In the genomic region with DNA sequence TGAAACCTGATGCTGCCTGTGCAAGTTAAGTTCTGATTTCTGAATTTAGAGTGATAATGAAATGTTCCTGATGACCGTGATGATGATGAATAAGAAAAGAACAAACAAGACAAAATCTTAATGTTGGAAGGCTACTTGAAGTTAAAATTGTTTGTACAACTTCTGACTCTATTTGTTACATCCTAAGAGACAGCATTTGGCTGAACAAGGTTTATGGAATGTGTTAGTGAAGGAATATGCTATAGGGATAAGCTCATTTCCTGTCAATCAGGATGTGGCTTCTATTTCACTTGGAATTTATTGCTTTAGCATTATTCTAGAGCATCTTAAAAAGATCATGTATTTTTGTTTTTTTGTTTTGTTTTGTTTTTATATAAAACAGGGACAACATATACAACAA, we compare ENCODE assay signal across 24 cellular contexts.
DNase-seq lines count a peak whose midpoint lies in the region; ATAC-seq, FAIRE-seq and TF ChIP-seq lines count a peak whose summit lies in the region.
"Had no signal": no experiment of that assay in that cellular context is flagged by ENCODE, and none has a peak within 500 bp of the region (broad histone marks: within the 10 kb centered on the region; RNA-seq: fewer than 3 reads in every experiment).

No MANE protein-coding gene starts in this region.

- H3K36me3 Mint-ChIP-seq in astrocyte (ENCODE audit: low read depth, unreplicated experiment), result no peaks in the 10 kb centered on the region
- H3K36me3 Mint-ChIP-seq: activated CD8-positive, alpha-beta memory T cell treated with anti-CD3 and anti-CD28 coated beads, Interleukin-2, amount 10 ng/mL, durations not matched to agents 7 days and 5 days; activated naive CD4-positive, alpha-beta T cell treated with anti-CD3 and anti-CD28 coated beads, Interleukin-2, amount 50 U/mL, for 72 hours; stimulated activated effector memory CD8-positive, alpha-beta T cell treated with anti-CD3 and anti-CD28 coated beads, Interleukin-12 subunit alpha, Interleukin-12 subunit beta, amount 100 ng/mL, for 72 hours had no signal

- TF ChIP-seq CTCF in HFF-Myc (IDR thresholded peaks at IDR 0.05; ENCODE audit: low read depth, low read length, missing control alignments) (no peak), astrocyte (IDR thresholded peaks at IDR 0.05; ENCODE audit: insufficient read depth, low read depth, low read length) (no peak), foreskin fibroblast (IDR thresholded peaks at IDR 0.05; ENCODE audit: low read depth, low read length) (no peak), smooth muscle cell (IDR thresholded peaks at IDR 0.05; ENCODE audit: borderline replicate concordance, insufficient read depth, poor library complexity, severe bottlenecking) (no peak)

- H4K20me1 ChIP-seq in astrocyte (ENCODE audit: insufficient read depth, low read length), result no peaks in the 10 kb centered on the region
- H4K20me1 ChIP-seq in smooth muscle cell (ENCODE audit: low read depth), result no peaks in the 10 kb centered on the region

- H3F3A ChIP-seq in smooth muscle cell (ENCODE audit: low read depth), result no peaks in the 10 kb centered on the region

- H3K27me3 ChIP-seq in astrocyte (ENCODE audit: insufficient read depth, low read length), result no peaks in the 10 kb centered on the region
- H3K27me3 ChIP-seq in smooth muscle cell (ENCODE audit: low read depth), result no peaks in the 10 kb centered on the region
- H3K27me3 ChIP-seq: colonic mucosa, heart right ventricle, SJCRH30 had no signal

- no peaks in the 10 kb centered on the region for H3K36me3 ChIP-seq in astrocyte (ENCODE audit: insufficient read depth, low read length)
- H3K36me3 ChIP-seq in smooth muscle cell (ENCODE audit: low read depth), result no peaks in the 10 kb centered on the region
- H3K36me3 ChIP-seq: colonic mucosa, heart right ventricle, SJCRH30 had no signal

- H3K9me3 ChIP-seq in astrocyte (ENCODE audit: insufficient read depth, low read depth, low read length) (no peaks in the 10 kb centered on the region), smooth muscle cell (replicated peaks; ENCODE audit: low read depth) (no peaks in the 10 kb centered on the region)
- H3K9me3 ChIP-seq: colonic mucosa, heart right ventricle, mucosa of descending colon, SJCRH30 had no signal

- H3K79me2 ChIP-seq in astrocyte (ENCODE audit: insufficient read depth, low read length) (no peaks in the 10 kb centered on the region), smooth muscle cell (ENCODE audit: low read depth) (no peaks in the 10 kb centered on the region)

- WGBS in smooth muscle cell (ENCODE audit: low lambda C conversion rate), result 84% methylated on average over 1 of the region's 1 CpG

- H2AFZ ChIP-seq in astrocyte (ENCODE audit: low read depth, low read length), result no peak overlapping the region
- peak overlapping the region; percentile 71 for H2AFZ ChIP-seq in smooth muscle cell (ENCODE audit: low read depth)

- DNase-seq in HFF-Myc (ENCODE audit: extremely low read depth, low read depth) (peak; percentile 9), astrocyte (ENCODE audit: low read depth) (no peak), foreskin fibroblast (peak; percentile 18 to 42), smooth muscle cell (lab: John Stamatoyannopoulos, UW; ENCODE audit: unreplicated experiment) (no peak), SIG-M5 (lab: John Stamatoyannopoulos, UW) (no peak), DMS153 (lab: John Stamatoyannopoulos, UW) (no peak)
- DNase-seq: activated CD4-positive, alpha-beta T cell treated with anti-CD3 and anti-CD28 coated beads for 48 hours; activated CD8-positive, alpha-beta memory T cell treated with anti-CD3 and anti-CD28 coated beads, Interleukin-2, amount 10 ng/mL, durations not matched to agents 7 days and 5 days; CD4-positive, alpha-beta T cell; colonic mucosa; heart right ventricle; mucosa of descending colon; NCI-H1105; NCI-H2029 treated with DMSO at 0.1 percent for 48 hours; nephron progenitor cell; NK-92 treated with Interleukin-12 subunit alpha and Interleukin-12 subunit beta, amount 100 ng/mL, for 24 hours; SJCRH30; stimulated activated CD4-positive, alpha-beta T cell treated with anti-CD3 and anti-CD28 coated beads, Interleukin-2, amount 100 ng/mL, for 24 hours had no signal

- H3K27ac Mint-ChIP-seq in astrocyte (ENCODE audit: unreplicated experiment), result no peak overlapping the region
- H3K27ac Mint-ChIP-seq: activated CD8-positive, alpha-beta memory T cell treated with anti-CD3 and anti-CD28 coated beads, Interleukin-2, amount 10 ng/mL, durations not matched to agents 7 days and 5 days; activated naive CD4-positive, alpha-beta T cell treated with anti-CD3 and anti-CD28 coated beads, Interleukin-2, amount 50 U/mL, for 72 hours; activated T-helper 1 cell treated with anti-CD3 and anti-CD28 coated beads, Interleukin-12 subunit alpha, Interleukin-12 subunit beta, Interleukin-2, Interleukin-4 antibody, amounts not matched to agents 30 ng/mL and 10 ng/mL and 1 ng/mL, durations not matched to agents 14 hours and 24 hours and 36 hours; CD4-positive, alpha-beta T cell; nephron progenitor cell; stimulated activated effector memory CD8-positive, alpha-beta T cell treated with anti-CD3 and anti-CD28 coated beads, Interleukin-12 subunit alpha, Interleukin-12 subunit beta, amount 100 ng/mL, for 72 hours had no signal

- ATAC-seq in GM21576 (IDR thresholded peaks at IDR 0.05; ENCODE audit: unreplicated experiment), result no peak
- ATAC-seq: activated CD8-positive, alpha-beta memory T cell treated with anti-CD3 and anti-CD28 coated beads, Interleukin-2, amount 10 ng/mL, durations not matched to agents 7 days and 5 days; activated naive CD4-positive, alpha-beta T cell treated with anti-CD3 and anti-CD28 coated beads, Interleukin-2, amount 50 U/mL, for 72 hours; heart right ventricle; mucosa of descending colon; Panc1; stimulated activated effector memory CD8-positive, alpha-beta T cell treated with anti-CD3 and anti-CD28 coated beads, Interleukin-12 subunit alpha, Interleukin-12 subunit beta, amount 100 ng/mL, for 72 hours had no signal

- H3K4me2 ChIP-seq in astrocyte (ENCODE audit: low read length) (no peak overlapping the region), smooth muscle cell (peak overlapping the region; percentile 38)

- H3K4me1 ChIP-seq in astrocyte (ENCODE audit: insufficient read depth, low read length) (no peaks in the 10 kb centered on the region), smooth muscle cell (ENCODE audit: low read depth) (no peaks in the 10 kb centered on the region)
- H3K4me1 ChIP-seq: colonic mucosa, heart right ventricle, SJCRH30 had no signal

- no peaks in the 10 kb centered on the region for H3K9me3 Mint-ChIP-seq in astrocyte (ENCODE audit: unreplicated experiment)
- H3K9me3 Mint-ChIP-seq: activated T-helper 1 cell treated with anti-CD3 and anti-CD28 coated beads, Interleukin-12 subunit alpha, Interleukin-12 subunit beta, Interleukin-2, Interleukin-4 antibody, amounts not matched to agents 30 ng/mL and 10 ng/mL and 1 ng/mL, durations not matched to agents 14 hours and 24 hours and 36 hours; CD4-positive, alpha-beta T cell; nephron progenitor cell had no signal

- H3K9ac ChIP-seq in astrocyte (ENCODE audit: low read length) (no peak overlapping the region), smooth muscle cell (ENCODE audit: low read depth) (no peak overlapping the region)

- no peak overlapping the region for H3K4me3 Mint-ChIP-seq in astrocyte (ENCODE audit: unreplicated experiment)
- H3K4me3 Mint-ChIP-seq: activated CD8-positive, alpha-beta memory T cell treated with anti-CD3 and anti-CD28 coated beads, Interleukin-2, amount 10 ng/mL, durations not matched to agents 7 days and 5 days; activated T-helper 1 cell treated with anti-CD3 and anti-CD28 coated beads, Interleukin-12 subunit alpha, Interleukin-12 subunit beta, Interleukin-2, Interleukin-4 antibody, amounts not matched to agents 30 ng/mL and 10 ng/mL and 1 ng/mL, durations not matched to agents 14 hours and 24 hours and 36 hours; CD4-positive, alpha-beta T cell; nephron progenitor cell; stimulated activated effector memory CD8-positive, alpha-beta T cell treated with anti-CD3 and anti-CD28 coated beads, Interleukin-12 subunit alpha, Interleukin-12 subunit beta, amount 100 ng/mL, for 72 hours had no signal

- H3K4me1 Mint-ChIP-seq in astrocyte (ENCODE audit: low read depth, unreplicated experiment), result peaks cover 4% of the 10 kb centered on the region
- H3K4me1 Mint-ChIP-seq: activated CD8-positive, alpha-beta memory T cell treated with anti-CD3 and anti-CD28 coated beads, Interleukin-2, amount 10 ng/mL, durations not matched to agents 7 days and 5 days; stimulated activated effector memory CD8-positive, alpha-beta T cell treated with anti-CD3 and anti-CD28 coated beads, Interleukin-12 subunit alpha, Interleukin-12 subunit beta, amount 100 ng/mL, for 72 hours had no signal

- no peak overlapping the region for H3K27ac ChIP-seq in astrocyte (ENCODE audit: low read depth, low read length)
- H3K27ac ChIP-seq in smooth muscle cell (ENCODE audit: low read depth), result no peak overlapping the region
- H3K27ac ChIP-seq: colonic mucosa, heart right ventricle, SJCRH30 had no signal

- no peak overlapping the region for H3K4me3 ChIP-seq in HFF-Myc (replicated peaks; ENCODE audit: low read depth, low read length)
- no peak overlapping the region for H3K4me3 ChIP-seq in astrocyte (ENCODE audit: insufficient read depth, low read depth, low read length)
- H3K4me3 ChIP-seq in foreskin fibroblast (ENCODE audit: low read depth in 1 of 2, low read length in 2 of 2), result no peak overlapping the region
- H3K4me3 ChIP-seq in smooth muscle cell, result no peak overlapping the region
- H3K4me3 ChIP-seq: colonic mucosa, heart right ventricle, mucosa of descending colon, SJCRH30 had no signal

- H3K27me3 Mint-ChIP-seq in astrocyte (ENCODE audit: low read depth, unreplicated experiment), result no peaks in the 10 kb centered on the region
- H3K27me3 Mint-ChIP-seq: activated CD8-positive, alpha-beta memory T cell treated with anti-CD3 and anti-CD28 coated beads, Interleukin-2, amount 10 ng/mL, durations not matched to agents 7 days and 5 days; CD4-positive, alpha-beta T cell had no signal

- peak; percentile 77 for FAIRE-seq in astrocyte (lab: Jason Lieb, UNC)
- FAIRE-seq: urothelium cell line had no signal

Comparison
In these comparisons a context has a peak if more than half of its experiments do, and no peak if none do; other contexts are left out.
1. DNase-seq: peak in HFF-Myc (single experiment) and foreskin fibroblast (2 of 2); none in astrocyte (single experiment), smooth muscle cell (single experiment), SIG-M5 (single experiment) and DMS153 (single experiment).